ENCODE assay signal across 8 cellular contexts in the genomic region with DNA sequence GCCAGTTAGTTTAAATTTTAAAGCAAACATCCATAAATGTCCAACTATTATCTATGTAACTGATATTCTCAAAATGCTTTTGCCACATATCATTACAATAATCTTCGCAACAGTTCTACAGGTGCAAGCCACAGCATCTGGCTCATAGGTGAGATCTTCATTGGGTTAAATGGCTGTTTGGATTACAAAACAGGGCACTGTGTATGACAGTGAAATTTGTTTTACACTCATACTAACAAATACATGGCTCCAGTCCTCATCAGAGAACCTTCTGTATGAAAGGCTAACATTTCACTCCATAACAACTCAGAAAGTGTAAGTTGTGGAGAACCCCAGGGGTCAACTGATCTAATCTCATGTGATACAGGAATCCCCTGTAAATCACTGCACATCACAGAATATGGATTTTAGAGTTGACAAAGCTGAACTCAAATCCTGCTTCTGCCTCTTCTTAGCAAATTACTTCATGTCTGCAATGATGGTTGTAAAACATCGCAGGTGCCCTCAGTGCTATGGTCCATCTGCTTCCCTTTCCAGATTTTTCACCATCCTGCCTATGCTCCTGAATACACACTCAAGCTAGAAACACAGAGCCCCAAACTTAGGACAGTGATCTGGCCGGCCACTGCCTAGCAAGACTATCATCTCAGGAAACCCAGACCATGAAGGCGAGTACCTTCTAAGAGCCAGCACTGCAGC.
DNase-seq lines count a peak whose midpoint lies in the region; ATAC-seq and TF ChIP-seq lines count a peak whose summit lies in the region.
"Not testable (repeated sequence)": the region's sequence is repeated elsewhere in the genome, so short reads cannot be mapped to it uniquely, and the experiment has no call there.

No MANE protein-coding gene starts in this region.

- CTCF ChIA-PET in A673 (lab: Charles Lee); HCT116 (lab: Charles Lee): not testable (repeated sequence)

- BruUV-seq in A673 (replicated peaks; lab: Mats Ljungman, UMichigan); HCT116 (replicated peaks; lab: Mats Ljungman, UMichigan): not testable (repeated sequence)

- not testable (repeated sequence) for TF ChIP-seq RAD21 in HCT116 (IDR thresholded peaks at IDR 0.05; ENCODE audit: low read depth)

- H3K9me3 ChIP-seq in A673 (ENCODE audit: low read depth, low read length, poor library complexity, severe bottlenecking); HCT116 (ENCODE audit: control insufficient read depth in 1 of 2, insufficient read depth in 1 of 2, low read depth in 1 of 2, low read length in 2 of 2); fibroblast of lung (ENCODE audit: control insufficient read depth, insufficient read depth, low read depth, low read length); right lobe of liver; smooth muscle cell (replicated peaks; ENCODE audit: low read depth): not testable (repeated sequence)

- H2AFZ ChIP-seq in HCT116 (ENCODE audit: low read depth, low read length, poor library complexity, severe bottlenecking); fibroblast of lung (ENCODE audit: low read length); smooth muscle cell (ENCODE audit: low read depth): not testable (repeated sequence)

- WGBS in right lobe of liver (ENCODE audit: insufficient coverage, low coverage, low lambda C conversion rate, missing lambda C conversion rate): 53% methylated on average over 3 of the region's 4 CpGs
- WGBS in smooth muscle cell (ENCODE audit: low lambda C conversion rate): 90% methylated on average over 4 of the region's 4 CpGs

- intact Hi-C loops in A673 (cut with micrococcal nuclease; ENCODE audit: unreplicated experiment); HCT116 (cut with micrococcal nuclease); right lobe of liver (cut with DNase I): not testable (repeated sequence)

- not testable (repeated sequence) for H3K4me3 ChIP-seq in A673 (ENCODE audit: low read depth, low read length, poor library complexity, severe bottlenecking); HCT116 (replicated peaks in 1 of 2; ENCODE audit: low read depth in 1 of 2, low read length in 2 of 2); brain microvascular endothelial cell (ENCODE audit: low read depth, low read length); fibroblast of lung (replicated peaks in 1 of 4; ENCODE audit: control extremely low read depth in 1 of 4, insufficient read depth in 1 of 4, low read depth in 3 of 4, low read length in 4 of 4); right lobe of liver; smooth muscle cell

- TF ChIP-seq CTCF in A673 (conservative IDR thresholded peaks at IDR 0.05; ENCODE audit: low read depth, low read length); HCT116 (IDR thresholded peaks at IDR 0.05 in 2 of 3, conservative IDR thresholded peaks at IDR 0.05 in 1 of 3; ENCODE audit: borderline replicate concordance in 1 of 3, insufficient read depth in 1 of 3, low read depth in 2 of 3, low read length in 2 of 3); brain microvascular endothelial cell (IDR thresholded peaks at IDR 0.05; ENCODE audit: low read depth, low read length, missing control alignments); fibroblast of lung (conservative IDR thresholded peaks at IDR 0.05 in 1 of 2, IDR thresholded peaks at IDR 0.05 in 1 of 2; ENCODE audit: low read depth in 1 of 2, low read length in 2 of 2); right lobe of liver (IDR thresholded peaks at IDR 0.05); smooth muscle cell (IDR thresholded peaks at IDR 0.05; ENCODE audit: borderline replicate concordance, insufficient read depth, poor library complexity, severe bottlenecking): not testable (repeated sequence)

- not testable (repeated sequence) for H3F3A ChIP-seq in smooth muscle cell (ENCODE audit: low read depth)

- H3K9me2 ChIP-seq in HCT116 (ENCODE audit: insufficient read depth): not testable (repeated sequence)

- POLR2A ChIA-PET in A673 (lab: Charles Lee; ENCODE audit: low non-redundant PET); HCT116 (lab: Charles Lee): not testable (repeated sequence)

- H3K27ac ChIP-seq in A673 (ENCODE audit: low read depth, low read length, poor library complexity, severe bottlenecking): peak overlapping the region; percentile 53
- H3K27ac ChIP-seq in HCT116 (ENCODE audit: low read depth, low read length); right lobe of liver; smooth muscle cell (ENCODE audit: low read depth): not testable (repeated sequence)
- peak overlapping the region; percentile 76 for H3K27ac ChIP-seq in brain microvascular endothelial cell
- H3K27ac ChIP-seq in fibroblast of lung (ENCODE audit: insufficient read depth, low read length): peak overlapping the region; percentile 14

- not testable (repeated sequence) for DNase-seq in A673 (ENCODE audit: low spot score); HCT116 (ENCODE audit: low read depth, low spot score); brain microvascular endothelial cell; right lobe of liver; smooth muscle cell (lab: John Stamatoyannopoulos, UW; ENCODE audit: unreplicated experiment)
- peak; percentile 22 for DNase-seq in NCI-H2196 (lab: John Stamatoyannopoulos, UW; ENCODE audit: unreplicated experiment)
- DNase-seq in SHP77 treated with DMSO at 0.1 percent for 48 hours (lab: John Stamatoyannopoulos, UW): peak; percentile 82
- peak; percentile 24 to 34 for DNase-seq in fibroblast of lung (ENCODE audit: low read depth in 2 of 2)

- ATAC-seq in HCT116 (peak; percentile 11; the same call in 1 of the 2 replicates), right lobe of liver (peak; percentile 45 to 57 (median 54))

- H3K4me2 ChIP-seq in HCT116 (ENCODE audit: low read length); fibroblast of lung (ENCODE audit: extremely low read depth, insufficient read depth, low read length): not testable (repeated sequence)
- peak overlapping the region; percentile 30 for H3K4me2 ChIP-seq in smooth muscle cell

- in situ Hi-C loops in brain microvascular endothelial cell (cut with HindIII; ENCODE audit: low pct_ligation_motif_present, low sequenced_read_pairs): not testable (repeated sequence)

- H4K20me1 ChIP-seq in HCT116 (ENCODE audit: insufficient read depth); fibroblast of lung (ENCODE audit: control insufficient read depth, extremely low read depth, insufficient read depth, low read length); smooth muscle cell (ENCODE audit: low read depth): not testable (repeated sequence)

- not testable (repeated sequence) for H3K36me3 ChIP-seq in A673 (ENCODE audit: insufficient read depth, low read length, poor library complexity, severe bottlenecking); HCT116 (ENCODE audit: control insufficient read depth in 1 of 2, insufficient read depth in 2 of 2, low read length in 2 of 2); brain microvascular endothelial cell (replicated peaks); fibroblast of lung (ENCODE audit: control insufficient read depth, insufficient read depth, low read length); right lobe of liver; smooth muscle cell (ENCODE audit: low read depth)

- TF ChIP-seq POLR2A in HCT116 (IDR thresholded peaks at IDR 0.05; ENCODE audit: borderline replicate concordance, extremely low read depth, insufficient read depth, insufficient read length); right lobe of liver (IDR thresholded peaks at IDR 0.05): not testable (repeated sequence)

- H3K4me1 ChIP-seq in A673 (ENCODE audit: insufficient read depth, low read length, poor library complexity, severe bottlenecking) (peaks cover 25% of the 10 kb centered on the region), right lobe of liver (peaks cover 0 to 10% (median 3%) of the 10 kb centered on the region in 4 donors)
- H3K4me1 ChIP-seq in HCT116 (ENCODE audit: control insufficient read depth in 1 of 2, insufficient read depth in 2 of 2, low read length in 2 of 2); fibroblast of lung (ENCODE audit: control insufficient read depth, extremely low read depth, insufficient read depth, low read length); smooth muscle cell (ENCODE audit: low read depth): not testable (repeated sequence)

- not testable (repeated sequence) for H3K79me2 ChIP-seq in HCT116 (ENCODE audit: insufficient read depth, low read length); fibroblast of lung (ENCODE audit: control insufficient read depth, insufficient read depth, low read length); smooth muscle cell (ENCODE audit: low read depth)

- not testable (repeated sequence) for H3K9ac ChIP-seq in HCT116 (ENCODE audit: low read length); fibroblast of lung (ENCODE audit: insufficient read depth, low read length); smooth muscle cell (ENCODE audit: low read depth)

- RAD21 ChIA-PET in HCT116 (lab: Charles Lee; ENCODE audit: low non-redundant PET in 1 of 2, low total read pairs in 2 of 2, uncharacterized antibody in 2 of 2, unreplicated experiment in 2 of 2): not testable (repeated sequence)

- not testable (repeated sequence) for H3K27me3 ChIP-seq in A673 (replicated peaks; ENCODE audit: insufficient read depth, low read depth, low read length, poor library complexity); HCT116 (ENCODE audit: insufficient read depth, low read length); brain microvascular endothelial cell (replicated peaks); fibroblast of lung (ENCODE audit: control insufficient read depth, insufficient read depth, low read length); right lobe of liver; smooth muscle cell (ENCODE audit: low read depth)
